ENCODE assay signal across 21 cellular contexts in the genomic region with DNA sequence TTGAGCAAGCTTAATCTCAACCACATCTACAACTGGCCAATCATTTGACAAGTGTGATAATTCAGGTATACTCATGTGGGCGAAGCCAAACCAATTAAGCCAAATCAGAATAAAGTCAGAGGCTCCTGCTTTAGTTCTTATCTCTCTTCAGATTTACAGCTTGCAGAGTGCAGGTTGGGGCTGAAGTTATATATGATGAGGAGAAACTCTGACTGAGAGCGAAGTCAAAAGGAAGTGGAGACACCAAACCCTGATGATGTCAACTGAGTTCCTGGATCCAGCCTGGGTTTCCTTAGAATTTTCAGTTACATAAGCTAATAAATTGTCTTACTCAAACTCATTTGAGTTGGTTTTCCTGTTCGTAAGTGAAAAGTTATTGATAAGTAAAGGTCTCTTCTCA.
DNase-seq lines count a peak whose midpoint lies in the region; ATAC-seq and TF ChIP-seq lines count a peak whose summit lies in the region.
"Had no signal": no experiment of that assay in that cellular context is flagged by ENCODE, and none has a peak within 500 bp of the region (broad histone marks: within the 10 kb centered on the region; RNA-seq: fewer than 3 reads in every experiment).

No MANE protein-coding gene starts in this region.

- H3F3A ChIP-seq in PC-3 (ENCODE audit: low read length, unreplicated experiment) = no peaks in the 10 kb centered on the region

- POLR2A ChIA-PET in activated CD4-positive, alpha-beta T cell treated with anti-CD3 and anti-CD28 coated beads, Interleukin-2, amount 10 ng/mL, durations not matched to agents 7 days and 5 days (lab: Charles Lee) = no interaction called here
- POLR2A ChIA-PET in PC-3 (lab: Charles Lee; ENCODE audit: unreplicated experiment) = no interaction called here
- POLR2A ChIA-PET in CD8-positive, alpha-beta T cell (lab: Charles Lee) = no interaction called here

- H3K27ac Mint-ChIP-seq in activated CD4-positive, alpha-beta T cell treated with anti-CD3 and anti-CD28 coated beads, Interleukin-2, amount 10 ng/mL, durations not matched to agents 7 days and 5 days = peak overlapping the region; percentile 60
- H3K27ac Mint-ChIP-seq in activated T-helper 1 cell treated with anti-CD3 and anti-CD28 coated beads, Interleukin-12 subunit alpha, Interleukin-12 subunit beta, Interleukin-2, Interleukin-4 antibody, amounts not matched to agents 30 ng/mL and 10 ng/mL and 1 ng/mL, durations not matched to agents 14 hours and 24 hours and 36 hours = peak overlapping the region; percentile 32
- peak overlapping the region; percentile 6 for H3K27ac Mint-ChIP-seq in stimulated activated effector memory CD8-positive, alpha-beta T cell treated with anti-CD3 and anti-CD28 coated beads, Interleukin-12 subunit alpha, Interleukin-12 subunit beta, amount 100 ng/mL, for 72 hours
- no peak overlapping the region for H3K27ac Mint-ChIP-seq in CD8-positive, alpha-beta T cell

- no peaks in the 10 kb centered on the region for H3K9me3 ChIP-seq in PC-3 (ENCODE audit: low read length)
- H3K9me3 ChIP-seq in CD8-positive, alpha-beta T cell (ENCODE audit: low read length) = no peaks in the 10 kb centered on the region
- H3K9me3 ChIP-seq: BE2C, MG63 had no signal

- ATAC-seq in PC-3 = no peak
- peak; percentile 76 for ATAC-seq in stimulated activated effector memory CD8-positive, alpha-beta T cell treated with anti-CD3 and anti-CD28 coated beads, Interleukin-12 subunit alpha, Interleukin-12 subunit beta, amount 100 ng/mL, for 72 hours
- no peak for ATAC-seq in CD8-positive, alpha-beta T cell

- no peaks in the 10 kb centered on the region for H3K79me2 ChIP-seq in PC-3 (ENCODE audit: low read length)

- H3K36me3 Mint-ChIP-seq in activated CD4-positive, alpha-beta T cell treated with anti-CD3 and anti-CD28 coated beads, Interleukin-2, amount 10 ng/mL, durations not matched to agents 7 days and 5 days (ENCODE audit: low read depth) = peaks cover 37% of the 10 kb centered on the region
- peaks cover 28% of the 10 kb centered on the region for H3K36me3 Mint-ChIP-seq in activated T-helper 1 cell treated with anti-CD3 and anti-CD28 coated beads, Interleukin-12 subunit alpha, Interleukin-12 subunit beta, Interleukin-2, Interleukin-4 antibody, amounts not matched to agents 30 ng/mL and 10 ng/mL and 1 ng/mL, durations not matched to agents 14 hours and 24 hours and 36 hours (ENCODE audit: low read depth)
- H3K36me3 Mint-ChIP-seq in stimulated activated effector memory CD8-positive, alpha-beta T cell treated with anti-CD3 and anti-CD28 coated beads, Interleukin-12 subunit alpha, Interleukin-12 subunit beta, amount 100 ng/mL, for 72 hours = peaks cover 62% of the 10 kb centered on the region
- H3K36me3 Mint-ChIP-seq in CD8-positive, alpha-beta T cell = peaks cover 51% of the 10 kb centered on the region

- no peak overlapping the region for H2AFZ ChIP-seq in PC-3 (ENCODE audit: low read length)
- H2AFZ ChIP-seq: PC-9 had no signal

- intact Hi-C loops in PC-3 (cut with micrococcal nuclease) = no loop called here
- intact Hi-C loops in activated T-helper 1 cell treated with anti-CD3 and anti-CD28 coated beads, Interleukin-12 subunit alpha, Interleukin-12 subunit beta, Interleukin-2, Interleukin-4 antibody, amounts not matched to agents 30 ng/mL and 10 ng/mL and 1 ng/mL, durations not matched to agents 14 hours and 24 hours and 36 hours (cut with micrococcal nuclease) = no loop called here
- intact Hi-C loops in CD8-positive, alpha-beta T cell (cut with DNase I, micrococcal nuclease) = no loop called here

- H3K4me3 ChIP-seq in PC-3 (ENCODE audit: low read length) = no peak overlapping the region
- no peak overlapping the region for H3K4me3 ChIP-seq in CD8-positive, alpha-beta T cell (ENCODE audit: low read depth, low read length)
- H3K4me3 ChIP-seq: MG63, PC-9 had no signal

- peaks cover 13% of the 10 kb centered on the region; the same call in 1 of the 2 replicates for H3K36me3 ChIP-seq in PC-3 (ENCODE audit: low read depth, low read length)
- H3K36me3 ChIP-seq in CD8-positive, alpha-beta T cell (ENCODE audit: insufficient read depth, low read length) = peaks cover 13% of the 10 kb centered on the region

- H3K27me3 ChIP-seq in PC-3 (ENCODE audit: low read length) = no peaks in the 10 kb centered on the region
- no peaks in the 10 kb centered on the region for H3K27me3 ChIP-seq in CD8-positive, alpha-beta T cell (ENCODE audit: insufficient read depth, low read length)
- H3K27me3 ChIP-seq: BE2C, MG63 had no signal

- no peak for TF ChIP-seq CTCF in PC-3 (conservative IDR thresholded peaks at IDR 0.05; ENCODE audit: low read depth, low read length)
- no peak for TF ChIP-seq CTCF in CD8-positive, alpha-beta T cell (IDR thresholded peaks at IDR 0.05)

- no peak overlapping the region for H3K27ac ChIP-seq in PC-3 (ENCODE audit: low read length)
- no peak overlapping the region for H3K27ac ChIP-seq in CD8-positive, alpha-beta T cell (ENCODE audit: low read depth, low read length)
- H3K27ac ChIP-seq: PC-9, RWPE1 had no signal

- H4K20me1 ChIP-seq in PC-3 (ENCODE audit: low read length) = no peaks in the 10 kb centered on the region

- no peaks in the 10 kb centered on the region for H3K9me3 Mint-ChIP-seq in activated CD4-positive, alpha-beta T cell treated with anti-CD3 and anti-CD28 coated beads, Interleukin-2, amount 10 ng/mL, durations not matched to agents 7 days and 5 days
- no peaks in the 10 kb centered on the region for H3K9me3 Mint-ChIP-seq in activated T-helper 1 cell treated with anti-CD3 and anti-CD28 coated beads, Interleukin-12 subunit alpha, Interleukin-12 subunit beta, Interleukin-2, Interleukin-4 antibody, amounts not matched to agents 30 ng/mL and 10 ng/mL and 1 ng/mL, durations not matched to agents 14 hours and 24 hours and 36 hours
- no peaks in the 10 kb centered on the region for H3K9me3 Mint-ChIP-seq in stimulated activated effector memory CD8-positive, alpha-beta T cell treated with anti-CD3 and anti-CD28 coated beads, Interleukin-12 subunit alpha, Interleukin-12 subunit beta, amount 100 ng/mL, for 72 hours
- H3K9me3 Mint-ChIP-seq in CD8-positive, alpha-beta T cell = no peaks in the 10 kb centered on the region
- H3K9me3 Mint-ChIP-seq: CD4-positive, CD25-positive, alpha-beta regulatory T cell had no signal

- no peak overlapping the region for H3K4me3 Mint-ChIP-seq in activated CD4-positive, alpha-beta T cell treated with anti-CD3 and anti-CD28 coated beads, Interleukin-2, amount 10 ng/mL, durations not matched to agents 7 days and 5 days
- peak overlapping the region; percentile 0 for H3K4me3 Mint-ChIP-seq in activated T-helper 1 cell treated with anti-CD3 and anti-CD28 coated beads, Interleukin-12 subunit alpha, Interleukin-12 subunit beta, Interleukin-2, Interleukin-4 antibody, amounts not matched to agents 30 ng/mL and 10 ng/mL and 1 ng/mL, durations not matched to agents 14 hours and 24 hours and 36 hours
- peak overlapping the region; percentile 4 for H3K4me3 Mint-ChIP-seq in stimulated activated effector memory CD8-positive, alpha-beta T cell treated with anti-CD3 and anti-CD28 coated beads, Interleukin-12 subunit alpha, Interleukin-12 subunit beta, amount 100 ng/mL, for 72 hours
- H3K4me3 Mint-ChIP-seq in CD8-positive, alpha-beta T cell = no peak overlapping the region

- CTCF ChIA-PET in activated CD4-positive, alpha-beta T cell treated with anti-CD3 and anti-CD28 coated beads, Interleukin-2, amount 10 ng/mL, durations not matched to agents 7 days and 5 days (lab: Charles Lee) = interaction anchor here (0.9 to 3.0 kb wide), 5 partner anchors 9 to 160 kb away, joined by 3 to 9 read pairs (median 3); no protein-coding TSS in a partner anchor
- CTCF ChIA-PET in PC-3 (lab: Charles Lee) = no interaction called here
- CTCF ChIA-PET in CD8-positive, alpha-beta T cell (lab: Charles Lee) = interaction anchor here (0.8 to 1.3 kb wide), 2 partner anchors 48 to 65 kb away, joined by 3 to 7 read pairs; no protein-coding TSS in a partner anchor

- H3K9ac ChIP-seq in PC-3 (ENCODE audit: low read length) = no peak overlapping the region

- H3K4me2 ChIP-seq in PC-3 (ENCODE audit: low read length) = no peak overlapping the region
- H3K4me2 ChIP-seq: PC-9 had no signal

- H3K4me1 ChIP-seq in PC-3 (ENCODE audit: insufficient read depth, low read length) = peaks cover 16% of the 10 kb centered on the region
- H3K4me1 ChIP-seq in CD8-positive, alpha-beta T cell (ENCODE audit: insufficient read depth, low read length) = peaks cover 4% of the 10 kb centered on the region
- H3K4me1 ChIP-seq: BE2C had no signal

- H3K9me2 ChIP-seq in PC-3 (replicated peaks; ENCODE audit: low read length) = no peaks in the 10 kb centered on the region

- no peaks in the 10 kb centered on the region for H3K27me3 Mint-ChIP-seq in activated CD4-positive, alpha-beta T cell treated with anti-CD3 and anti-CD28 coated beads, Interleukin-2, amount 10 ng/mL, durations not matched to agents 7 days and 5 days
- no peaks in the 10 kb centered on the region for H3K27me3 Mint-ChIP-seq in activated T-helper 1 cell treated with anti-CD3 and anti-CD28 coated beads, Interleukin-12 subunit alpha, Interleukin-12 subunit beta, Interleukin-2, Interleukin-4 antibody, amounts not matched to agents 30 ng/mL and 10 ng/mL and 1 ng/mL, durations not matched to agents 14 hours and 24 hours and 36 hours (ENCODE audit: insufficient read depth)
- no peaks in the 10 kb centered on the region for H3K27me3 Mint-ChIP-seq in CD8-positive, alpha-beta T cell (ENCODE audit: low read depth)
- H3K27me3 Mint-ChIP-seq: CD4-positive, CD25-positive, alpha-beta regulatory T cell had no signal

- DNase-seq in activated CD4-positive, alpha-beta T cell treated with anti-CD3 and anti-CD28 coated beads, Interleukin-2, amount 10 ng/mL, durations not matched to agents 7 days and 5 days = no peak
- DNase-seq in activated CD4-positive, alpha-beta T cell treated with anti-CD3 and anti-CD28 coated beads, Interleukin-2, amount 50 U/mL, for 48 hours = no peak
- no peak for DNase-seq in PC-3
- no peak for DNase-seq in activated T-helper 1 cell treated with anti-CD3 and anti-CD28 coated beads, Interleukin-12 subunit alpha, Interleukin-12 subunit beta, Interleukin-2, Interleukin-4 antibody, amounts not matched to agents 30 ng/mL and 10 ng/mL and 1 ng/mL, durations not matched to agents 14 hours and 24 hours and 36 hours (ENCODE audit: low spot score)
- no peak for DNase-seq in stimulated activated effector memory CD8-positive, alpha-beta T cell treated with anti-CD3 and anti-CD28 coated beads, Interleukin-12 subunit alpha, Interleukin-12 subunit beta, amount 100 ng/mL, for 72 hours (ENCODE audit: low spot score in 2 of 2)
- no peak for DNase-seq in effector CD4-positive, alpha-beta T cell
- no peak for DNase-seq in CD8-positive, alpha-beta T cell
- no peak for DNase-seq in NCI-H446 (lab: John Stamatoyannopoulos, UW)
- DNase-seq: BE2C, DMS153, GOT3, Kasumi-1, MG63, NCI-H1048, NCI-H1436, NCI-H1930, NCI-H226, NCI-H524 treated with DMSO at 0.1 percent for 48 hours, PC-9 had no signal

- TSS peak; percentile 10 for BruUV-seq in PC-3 (replicated peaks; lab: Mats Ljungman, UMichigan)

- peaks cover 54% of the 10 kb centered on the region for H3K4me1 Mint-ChIP-seq in activated CD4-positive, alpha-beta T cell treated with anti-CD3 and anti-CD28 coated beads, Interleukin-2, amount 10 ng/mL, durations not matched to agents 7 days and 5 days
- H3K4me1 Mint-ChIP-seq in activated T-helper 1 cell treated with anti-CD3 and anti-CD28 coated beads, Interleukin-12 subunit alpha, Interleukin-12 subunit beta, Interleukin-2, Interleukin-4 antibody, amounts not matched to agents 30 ng/mL and 10 ng/mL and 1 ng/mL, durations not matched to agents 14 hours and 24 hours and 36 hours (ENCODE audit: low read depth) = peaks cover 63% of the 10 kb centered on the region
- peaks cover 54% of the 10 kb centered on the region for H3K4me1 Mint-ChIP-seq in stimulated activated effector memory CD8-positive, alpha-beta T cell treated with anti-CD3 and anti-CD28 coated beads, Interleukin-12 subunit alpha, Interleukin-12 subunit beta, amount 100 ng/mL, for 72 hours
- H3K4me1 Mint-ChIP-seq in CD8-positive, alpha-beta T cell (ENCODE audit: low read depth) = peaks cover 32% of the 10 kb centered on the region

Comparison
In these comparisons a context has a peak if more than half of its experiments do, and no peak if none do; other contexts are left out.
1. H3K4me3 Mint-ChIP-seq: peak in activated T-helper 1 cell treated with anti-CD3 and anti-CD28 coated beads, Interleukin-12 subunit alpha, Interleukin-12 subunit beta, Interleukin-2, Interleukin-4 antibody, amounts not matched to agents 30 ng/mL and 10 ng/mL and 1 ng/mL, durations not matched to agents 14 hours and 24 hours and 36 hours (single experiment) and stimulated activated effector memory CD8-positive, alpha-beta T cell treated with anti-CD3 and anti-CD28 coated beads, Interleukin-12 subunit alpha, Interleukin-12 subunit beta, amount 100 ng/mL, for 72 hours (single experiment); none in activated CD4-positive, alpha-beta T cell treated with anti-CD3 and anti-CD28 coated beads, Interleukin-2, amount 10 ng/mL, durations not matched to agents 7 days and 5 days (single experiment) and CD8-positive, alpha-beta T cell (single experiment).